ENCODE assay signal across 9 cellular contexts in the genomic region with DNA sequence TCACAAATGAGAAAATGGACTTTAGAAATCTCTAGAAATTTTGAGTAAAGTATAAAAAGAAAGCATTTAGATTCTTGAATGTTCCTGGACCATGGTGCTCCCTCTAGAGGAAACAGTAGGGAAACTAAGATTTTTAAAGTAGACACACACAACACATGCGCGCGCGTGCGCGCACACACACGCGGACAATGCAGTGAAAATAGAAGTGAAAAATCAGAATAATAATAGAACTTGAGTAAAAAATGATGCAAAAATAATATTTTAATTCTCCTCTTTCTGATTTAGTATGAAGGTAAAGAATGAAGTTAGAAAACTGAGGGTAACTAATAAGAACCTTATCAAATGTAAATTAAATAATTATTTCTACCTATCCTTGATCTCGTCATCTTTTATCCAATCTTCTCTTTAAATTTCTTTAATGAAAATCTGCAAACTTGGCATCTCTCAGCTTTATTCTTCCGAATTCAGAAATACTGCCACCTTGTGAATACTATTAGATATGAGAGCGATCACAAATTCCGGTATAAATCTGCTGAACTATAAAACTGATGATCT.
DNase-seq lines count a peak whose midpoint lies in the region; ATAC-seq, FAIRE-seq and TF ChIP-seq lines count a peak whose summit lies in the region.
"Had no signal": no experiment of that assay in that cellular context is flagged by ENCODE, and none has a peak within 500 bp of the region (broad histone marks: within the 10 kb centered on the region; RNA-seq: fewer than 3 reads in every experiment).

No MANE protein-coding gene starts in this region.

- H3K9me2 ChIP-seq in GM23338 (ENCODE audit: insufficient read depth): no peaks in the 10 kb centered on the region
- no peaks in the 10 kb centered on the region for H3K9me2 ChIP-seq in hepatocyte (replicated peaks; ENCODE audit: insufficient read depth)

- no peaks in the 10 kb centered on the region for H3F3A ChIP-seq in GM23338 (replicated peaks; ENCODE audit: low read depth)

- no peak overlapping the region for H3K27ac ChIP-seq in GM23338 (ENCODE audit: low read depth)
- no peak overlapping the region for H3K27ac ChIP-seq in hepatocyte

- 97% methylated on average over 12 of the region's 12 CpGs for WGBS in hepatocyte (ENCODE audit: low lambda C conversion rate, missing lambda C conversion rate)

- no peaks in the 10 kb centered on the region for H3K27me3 Mint-ChIP-seq in GM23338 (ENCODE audit: insufficient read depth, low read depth, poor library complexity)

- peaks cover 9% of the 10 kb centered on the region for H3K36me3 ChIP-seq in GM23338 (ENCODE audit: insufficient read depth)
- peaks cover 4% of the 10 kb centered on the region for H3K36me3 ChIP-seq in hepatocyte (replicated peaks; ENCODE audit: insufficient read depth, low read depth)

- H4K20me1 ChIP-seq in GM23338 (replicated peaks; ENCODE audit: insufficient read depth): no peaks in the 10 kb centered on the region
- H4K20me1 ChIP-seq in hepatocyte (ENCODE audit: insufficient read depth, poor library complexity, severe bottlenecking): no peaks in the 10 kb centered on the region

- H3K4me1 ChIP-seq in GM23338 (ENCODE audit: insufficient read depth): peaks cover 23% of the 10 kb centered on the region
- H3K4me1 ChIP-seq in hepatocyte (ENCODE audit: insufficient read depth): no peaks in the 10 kb centered on the region

- DNase-seq in GM23338 (ENCODE audit: low spot score) (peak; percentile 27), hepatocyte (ENCODE audit: low spot score) (no peak), iPS-NIHi7 (ENCODE audit: extremely low spot score) (no peak), islet precursor cell (no peak), SW480 (ENCODE audit: low spot score) (no peak)
- DNase-seq in stimulated activated CD4-positive, alpha-beta T cell treated with anti-CD3 and anti-CD28 coated beads, Interleukin-12 subunit alpha, Interleukin-12 subunit beta, amount 100 ng/mL, for 4 hours: no peak

- no peaks in the 10 kb centered on the region for H3K9me3 Mint-ChIP-seq in GM23338
- H3K9me3 Mint-ChIP-seq: T-helper 2 cell treated with Interferon-gamma antibody and Interleukin-4, amounts not matched to agents 5 μg/mL and 100 μg/mL, for 36 hours had no signal

- H3K4me3 Mint-ChIP-seq in GM23338: no peak overlapping the region
- H3K4me3 Mint-ChIP-seq: T-helper 2 cell treated with Interferon-gamma antibody and Interleukin-4, amounts not matched to agents 5 μg/mL and 100 μg/mL, for 36 hours had no signal

- FAIRE-seq in A204.1 (lab: Jason Lieb, UNC): peak; percentile 3

- H3K27me3 ChIP-seq in GM23338 (ENCODE audit: insufficient read depth): no peaks in the 10 kb centered on the region
- no peaks in the 10 kb centered on the region for H3K27me3 ChIP-seq in hepatocyte

- H3K4me2 ChIP-seq in GM23338 (no peak overlapping the region), hepatocyte (no peak overlapping the region)

- peaks cover 8% of the 10 kb centered on the region; the same call in 1 of the 3 replicates for H3K36me3 Mint-ChIP-seq in GM23338 (ENCODE audit: low read depth)

- H2AFZ ChIP-seq in GM23338 (no peak overlapping the region), hepatocyte (no peak overlapping the region)

- H3K4me3 ChIP-seq in GM23338: no peak overlapping the region
- no peak overlapping the region for H3K4me3 ChIP-seq in WI38 (ENCODE audit: low read depth, low read length)
- H3K4me3 ChIP-seq in hepatocyte: no peak overlapping the region

- H3K27ac Mint-ChIP-seq in GM23338: no peak overlapping the region
- H3K27ac Mint-ChIP-seq: T-helper 2 cell treated with Interferon-gamma antibody and Interleukin-4, amounts not matched to agents 5 μg/mL and 100 μg/mL, for 36 hours had no signal

- H3K4me1 Mint-ChIP-seq in GM23338: peaks cover 26% of the 10 kb centered on the region

- peak; percentile 33 to 61 for TF ChIP-seq CTCF in GM23338 (conservative IDR thresholded peaks at IDR 0.05; ENCODE audit: low read depth in 2 of 2)
- TF ChIP-seq CTCF in WI38 (IDR thresholded peaks at IDR 0.05; ENCODE audit: low read depth, low read length): peak; percentile 26; the same call in 1 of the 2 replicates
- TF ChIP-seq CTCF in hepatocyte (IDR thresholded peaks at IDR 0.05; ENCODE audit: poor library complexity): peak; percentile 30

- H3K79me2 ChIP-seq in GM23338 (replicated peaks; ENCODE audit: insufficient read depth) (no peaks in the 10 kb centered on the region), hepatocyte (no peaks in the 10 kb centered on the region)

- ATAC-seq in GM23338: no peak

- H3K9me3 ChIP-seq in hepatocyte (ENCODE audit: low read depth): no peaks in the 10 kb centered on the region

TF ChIP-seq in GM23338, 12 proteins besides CTCF, POLR2A, EP300 and RAD21:
- TF ChIP-seq EZH2phosphoT487 (IDR thresholded peaks at IDR 0.05; ENCODE audit: unreplicated experiment) (no peak), NANOG (IDR thresholded peaks at IDR 0.05; ENCODE audit: borderline replicate concordance) (no peak), POLR2AphosphoS5 (IDR thresholded peaks at IDR 0.05; ENCODE audit: low read depth) (no peak), ZNF331 (CRISPR knock-in tag; IDR thresholded peaks at IDR 0.05; ENCODE audit: low read depth) (no peak), ZNF114 (CRISPR knock-in tag; IDR thresholded peaks at IDR 0.05) (no peak)
- TF ChIP-seq, protein P1, sequence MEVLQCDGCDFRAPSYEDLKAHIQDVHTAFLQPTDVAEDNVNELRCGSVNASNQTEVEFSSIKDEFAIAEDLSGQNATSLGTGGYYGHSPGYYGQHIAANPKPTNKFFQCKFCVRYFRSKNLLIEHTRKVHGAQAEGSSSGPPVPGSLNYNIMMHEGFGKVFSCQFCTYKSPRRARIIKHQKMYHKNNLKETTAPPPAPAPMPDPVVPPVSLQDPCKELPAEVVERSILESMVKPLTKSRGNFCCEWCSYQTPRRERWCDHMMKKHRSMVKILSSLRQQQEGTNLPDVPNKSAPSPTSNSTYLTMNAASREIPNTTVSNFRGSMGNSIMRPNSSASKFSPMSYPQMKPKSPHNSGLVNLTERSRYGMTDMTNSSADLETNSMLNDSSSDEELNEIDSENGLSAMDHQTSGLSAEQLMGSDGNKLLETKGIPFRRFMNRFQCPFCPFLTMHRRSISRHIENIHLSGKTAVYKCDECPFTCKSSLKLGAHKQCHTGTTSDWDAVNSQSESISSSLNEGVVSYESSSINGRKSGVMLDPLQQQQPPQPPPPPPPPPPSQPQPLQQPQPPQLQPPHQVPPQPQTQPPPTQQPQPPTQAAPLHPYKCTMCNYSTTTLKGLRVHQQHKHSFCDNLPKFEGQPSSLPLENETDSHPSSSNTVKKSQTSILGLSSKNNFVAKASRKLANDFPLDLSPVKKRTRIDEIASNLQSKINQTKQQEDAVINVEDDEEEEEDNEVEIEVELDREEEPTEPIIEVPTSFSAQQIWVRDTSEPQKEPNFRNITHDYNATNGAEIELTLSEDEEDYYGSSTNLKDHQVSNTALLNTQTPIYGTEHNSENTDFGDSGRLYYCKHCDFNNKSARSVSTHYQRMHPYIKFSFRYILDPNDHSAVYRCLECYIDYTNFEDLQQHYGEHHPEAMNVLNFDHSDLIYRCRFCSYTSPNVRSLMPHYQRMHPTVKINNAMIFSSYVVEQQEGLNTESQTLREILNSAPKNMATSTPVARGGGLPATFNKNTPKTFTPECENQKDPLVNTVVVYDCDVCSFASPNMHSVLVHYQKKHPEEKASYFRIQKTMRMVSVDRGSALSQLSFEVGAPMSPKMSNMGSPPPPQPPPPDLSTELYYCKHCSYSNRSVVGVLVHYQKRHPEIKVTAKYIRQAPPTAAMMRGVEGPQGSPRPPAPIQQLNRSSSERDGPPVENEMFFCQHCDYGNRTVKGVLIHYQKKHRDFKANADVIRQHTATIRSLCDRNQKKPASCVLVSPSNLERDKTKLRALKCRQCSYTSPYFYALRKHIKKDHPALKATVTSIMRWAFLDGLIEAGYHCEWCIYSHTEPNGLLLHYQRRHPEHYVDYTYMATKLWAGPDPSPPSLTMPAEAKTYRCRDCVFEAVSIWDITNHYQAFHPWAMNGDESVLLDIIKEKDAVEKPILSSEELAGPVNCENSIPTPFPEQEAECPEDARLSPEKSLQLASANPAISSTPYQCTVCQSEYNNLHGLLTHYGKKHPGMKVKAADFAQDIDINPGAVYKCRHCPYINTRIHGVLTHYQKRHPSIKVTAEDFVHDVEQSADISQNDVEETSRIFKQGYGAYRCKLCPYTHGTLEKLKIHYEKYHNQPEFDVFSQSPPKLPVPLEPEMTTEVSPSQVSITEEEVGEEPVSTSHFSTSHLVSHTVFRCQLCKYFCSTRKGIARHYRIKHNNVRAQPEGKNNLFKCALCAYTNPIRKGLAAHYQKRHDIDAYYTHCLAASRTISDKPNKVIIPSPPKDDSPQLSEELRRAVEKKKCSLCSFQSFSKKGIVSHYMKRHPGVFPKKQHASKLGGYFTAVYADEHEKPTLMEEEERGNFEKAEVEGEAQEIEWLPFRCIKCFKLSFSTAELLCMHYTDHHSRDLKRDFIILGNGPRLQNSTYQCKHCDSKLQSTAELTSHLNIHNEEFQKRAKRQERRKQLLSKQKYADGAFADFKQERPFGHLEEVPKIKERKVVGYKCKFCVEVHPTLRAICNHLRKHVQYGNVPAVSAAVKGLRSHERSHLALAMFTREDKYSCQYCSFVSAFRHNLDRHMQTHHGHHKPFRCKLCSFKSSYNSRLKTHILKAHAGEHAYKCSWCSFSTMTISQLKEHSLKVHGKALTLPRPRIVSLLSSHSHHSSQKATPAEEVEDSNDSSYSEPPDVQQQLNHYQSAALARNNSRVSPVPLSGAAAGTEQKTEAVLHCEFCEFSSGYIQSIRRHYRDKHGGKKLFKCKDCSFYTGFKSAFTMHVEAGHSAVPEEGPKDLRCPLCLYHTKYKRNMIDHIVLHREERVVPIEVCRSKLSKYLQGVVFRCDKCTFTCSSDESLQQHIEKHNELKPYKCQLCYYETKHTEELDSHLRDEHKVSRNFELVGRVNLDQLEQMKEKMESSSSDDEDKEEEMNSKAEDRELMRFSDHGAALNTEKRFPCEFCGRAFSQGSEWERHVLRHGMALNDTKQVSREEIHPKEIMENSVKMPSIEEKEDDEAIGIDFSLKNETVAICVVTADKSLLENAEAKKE (CRISPR knock-in tag; IDR thresholded peaks at IDR 0.05): no peak
